ENCODE assay signal across 8 cellular contexts in the genomic region with DNA sequence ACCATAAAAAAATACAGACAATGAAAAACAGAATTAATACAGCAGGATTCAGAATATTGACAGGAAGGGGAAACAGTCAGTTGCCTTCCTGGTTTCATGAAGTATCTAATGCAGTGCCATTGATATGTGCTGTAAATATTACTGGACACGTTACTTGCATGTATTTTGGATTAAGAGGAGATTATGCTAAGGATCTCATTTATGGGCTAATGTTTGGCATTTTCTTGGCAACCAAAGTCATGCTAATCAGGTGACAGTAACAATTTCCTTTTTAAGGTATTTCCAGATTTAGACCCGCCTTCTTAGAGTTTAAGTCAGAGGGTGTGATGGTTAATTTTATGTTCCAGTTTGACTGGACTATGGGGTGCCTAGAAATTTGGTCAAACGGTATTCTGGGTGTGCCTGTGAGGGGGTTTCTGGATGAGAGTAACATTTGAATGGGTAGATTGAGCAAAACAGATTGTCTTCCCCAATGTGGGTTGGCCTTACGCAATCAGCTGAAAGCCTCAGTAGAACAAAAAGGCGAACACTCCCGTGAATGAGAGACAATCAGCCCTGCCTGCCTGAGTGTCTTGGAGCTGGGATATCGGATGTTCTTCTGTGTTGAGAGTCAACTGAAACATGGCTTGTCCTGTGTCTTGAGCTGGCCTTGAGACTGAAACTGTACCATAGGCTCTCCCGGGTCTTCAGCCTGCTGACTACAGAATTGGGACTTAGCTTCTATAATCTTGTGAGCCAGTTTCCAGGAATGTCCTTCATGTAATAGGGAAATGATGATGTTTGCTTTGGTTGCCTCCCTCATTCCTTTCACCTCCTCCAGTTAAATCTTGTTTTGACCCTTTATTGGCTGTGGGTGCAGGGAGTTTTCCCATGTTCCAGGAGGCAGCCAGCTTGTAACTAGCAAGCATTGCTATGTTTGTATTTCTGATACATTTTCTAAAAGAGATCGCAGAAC. TPM values are rescaled to one million over a fixed set of nuclear protein-coding genes. Genes with fewer than 3 reads are reported as not detected.
DNase-seq lines count a peak whose midpoint lies in the region; FAIRE-seq and TF ChIP-seq lines count a peak whose summit lies in the region.

No MANE protein-coding gene starts in this region.

- no peak overlapping the region for H3K27ac Mint-ChIP-seq in glutamatergic neuron (ENCODE audit: unreplicated experiment)

- intact Hi-C loops in breast epithelium (cut with DNase I; ENCODE audit: low total_unique reads), result no loop called here

- no peaks in the 10 kb centered on the region for H3K36me3 ChIP-seq in breast epithelium
- H3K36me3 ChIP-seq in muscle layer of colon (ENCODE audit: insufficient read depth, low read length), result no peaks in the 10 kb centered on the region

- peaks cover 2% of the 10 kb centered on the region for H3K9me3 Mint-ChIP-seq in glutamatergic neuron (ENCODE audit: unreplicated experiment)

- no peak overlapping the region for H3K4me3 Mint-ChIP-seq in glutamatergic neuron (ENCODE audit: unreplicated experiment)

- H3K4me1 Mint-ChIP-seq in glutamatergic neuron (ENCODE audit: low read depth, unreplicated experiment), result no peaks in the 10 kb centered on the region

- H3K27ac ChIP-seq in breast epithelium (peak overlapping the region; percentile 17 to 82), muscle layer of colon (ENCODE audit: low read depth, low read length) (peak overlapping the region; percentile 42)

- H3K36me3 Mint-ChIP-seq in glutamatergic neuron (ENCODE audit: unreplicated experiment), result no peaks in the 10 kb centered on the region

- DNase-seq in AG20443 (ENCODE audit: low spot score) (peak; percentile 70), HTR-8/SVneo (ENCODE audit: insufficient read length, low spot score) (no peak), breast epithelium (ENCODE audit: low spot score in 2 of 2) (no peak), NCI-H2029 treated with DMSO at 0.1 percent for 48 hours (lab: John Stamatoyannopoulos, UW) (no peak), COLO829 (ENCODE audit: low spot score) (no peak), glutamatergic neuron (no peak)
- no peak for DNase-seq in stimulated activated CD4-positive, alpha-beta T cell treated with anti-CD3 and anti-CD28 coated beads, Interleukin-4, amount 100 ng/mL, for 4 hours

- peaks cover 4% of the 10 kb centered on the region for H3K27me3 Mint-ChIP-seq in glutamatergic neuron (ENCODE audit: unreplicated experiment)

- peak overlapping the region in 1 of 3 donors; percentile 36 for H3K4me3 ChIP-seq in breast epithelium
- H3K4me3 ChIP-seq in muscle layer of colon (ENCODE audit: low read depth in 1 of 2, low read length in 2 of 2), result no peak overlapping the region

- H3K4me1 ChIP-seq in breast epithelium (peaks cover 7 to 8% of the 10 kb centered on the region in 2 donors), muscle layer of colon (ENCODE audit: insufficient read depth, low read length) (peaks cover 66% of the 10 kb centered on the region)

- no peaks in the 10 kb centered on the region for H3K9me3 ChIP-seq in breast epithelium
- no peaks in the 10 kb centered on the region for H3K9me3 ChIP-seq in muscle layer of colon (ENCODE audit: low read length)

- peak; percentile 33 for FAIRE-seq in HTR-8/SVneo (lab: Jason Lieb, UNC)

- H3K9ac ChIP-seq in muscle layer of colon (ENCODE audit: low read length), result no peak overlapping the region

- H3K27me3 ChIP-seq in breast epithelium (no peaks in the 10 kb centered on the region), muscle layer of colon (ENCODE audit: control insufficient read depth in 1 of 2, insufficient read depth in 2 of 2, low read length in 2 of 2) (no peaks in the 10 kb centered on the region)

- no peak for TF ChIP-seq CTCF in breast epithelium (IDR thresholded peaks at IDR 0.05)
- TF ChIP-seq CTCF in glutamatergic neuron (IDR thresholded peaks at IDR 0.05; ENCODE audit: partially characterized antibody, unreplicated experiment), result no peak

- TF ChIP-seq POLR2A in breast epithelium (IDR thresholded peaks at IDR 0.05), result no peak

RNA-seq across cellular contexts. Expression of gene SQOR, which starts 10.5 kb away (rescaled TPM):
- total RNA-seq in breast epithelium (10 to 100 TPM; 60.3 to 91.1 (median 71.2) TPM), glutamatergic neuron (ENCODE audit: unreplicated experiment) (not detected)

RNA-seq across cellular contexts. Expression of gene BLOC1S6, which starts 58.1 kb away (rescaled TPM):
- total RNA-seq in breast epithelium, result 10 to 100 TPM; 52.1 to 94.1 (median 68.5) TPM
- 38.7 TPM for total RNA-seq in glutamatergic neuron (ENCODE audit: unreplicated experiment)

Comparison
In these comparisons a context has a peak if more than half of its experiments do, and no peak if none do; other contexts are left out.
1. RNA of gene SQOR, which starts 10.5 kb away (total RNA-seq): 60.3 to 91.1 TPM in breast epithelium; not detected in glutamatergic neuron (single experiment); every median in the first group is over 10 times any median in the second.